ENCODE assay signal across 10 cellular contexts in the genomic region with DNA sequence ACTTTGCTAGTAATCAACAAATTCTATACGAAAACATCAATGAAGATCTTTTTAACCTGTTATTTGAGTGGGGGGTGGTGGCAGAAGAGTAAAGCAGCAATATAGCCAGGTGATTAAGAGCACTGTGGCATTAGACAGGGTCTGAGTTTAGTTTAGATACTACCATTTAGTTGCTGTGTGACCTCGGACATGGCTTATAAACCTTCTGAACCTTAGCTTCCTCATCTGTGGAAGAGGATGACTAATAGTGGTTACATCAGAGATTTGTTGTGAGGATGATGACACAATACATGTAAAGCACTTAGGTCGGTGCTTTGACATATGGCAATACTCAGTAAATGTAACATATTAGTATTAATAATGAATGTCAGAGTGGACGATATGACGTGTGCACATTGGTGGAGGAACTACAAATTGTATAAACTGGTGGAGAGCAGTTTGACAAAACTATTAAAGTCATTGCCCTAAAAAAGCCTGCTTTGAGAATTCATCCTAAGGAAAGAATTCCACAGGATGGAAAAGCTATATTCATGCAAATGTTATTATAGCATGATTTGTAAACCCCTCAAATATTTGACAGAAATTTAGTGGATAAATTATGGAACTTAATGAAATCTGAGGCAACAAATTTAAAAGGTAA. TPM values are rescaled to one million over a fixed set of nuclear protein-coding genes. Genes with fewer than 3 reads are reported as not detected.
DNase-seq lines count a peak whose midpoint lies in the region; ATAC-seq and TF ChIP-seq lines count a peak whose summit lies in the region.
"Had no signal": no experiment of that assay in that cellular context is flagged by ENCODE, and none has a peak within 500 bp of the region (broad histone marks: within the 10 kb centered on the region; RNA-seq: fewer than 3 reads in every experiment).

No MANE protein-coding gene starts in this region.

- H3K27ac ChIP-seq in Panc1 (ENCODE audit: low read length): no peak overlapping the region
- H3K27ac ChIP-seq in left lung: no peak overlapping the region
- no peak overlapping the region for H3K27ac ChIP-seq in effector memory CD4-positive, alpha-beta T cell (ENCODE audit: insufficient read depth, low read length, poor library complexity, severe bottlenecking)
- H3K27ac ChIP-seq: neural progenitor cell had no signal

- H3K9me3 ChIP-seq in Panc1 (ENCODE audit: control insufficient read depth, insufficient read depth, low read depth, low read length) (no peaks in the 10 kb centered on the region), left lung (no peaks in the 10 kb centered on the region)
- H3K9me3 ChIP-seq in effector memory CD4-positive, alpha-beta T cell (ENCODE audit: control insufficient read depth, low read length): no peaks in the 10 kb centered on the region

- CTCF ChIA-PET in Panc1 (lab: Charles Lee): no interaction called here

- POLR2A ChIA-PET in Panc1 (lab: Charles Lee): no interaction called here

- TF ChIP-seq CTCF in Panc1 (IDR thresholded peaks at IDR 0.05) (no peak), left lung (IDR thresholded peaks at IDR 0.05) (no peak)

- no TSS peak for BruUV-seq in Panc1 (replicated peaks; lab: Mats Ljungman, UMichigan)

- H3K4me3 ChIP-seq in Panc1 (ENCODE audit: low read depth in 2 of 2, low read length in 2 of 2): no peak overlapping the region
- no peak overlapping the region for H3K4me3 ChIP-seq in left lung
- H3K4me3 ChIP-seq in effector memory CD4-positive, alpha-beta T cell (ENCODE audit: insufficient read depth, low read depth, low read length, poor library complexity, severe bottlenecking): no peak overlapping the region
- H3K4me3 ChIP-seq: neural progenitor cell had no signal

- H3K36me3 ChIP-seq in Panc1 (ENCODE audit: control insufficient read depth, insufficient read depth, low read length) (no peaks in the 10 kb centered on the region), left lung (no peaks in the 10 kb centered on the region)
- H3K36me3 ChIP-seq in effector memory CD4-positive, alpha-beta T cell (ENCODE audit: control insufficient read depth, insufficient read depth, low read length): no peaks in the 10 kb centered on the region
- H3K36me3 ChIP-seq: neural progenitor cell had no signal

- in situ Hi-C loops in Panc1 (cut with HindIII; ENCODE audit: low pct_unique_long_range_greater_than_20kb, low sequenced_read_pairs): no loop called here

- DNase-seq in Panc1 (ENCODE audit: low read depth, low spot score) (peak; percentile 8), left lung (no peak)
- no peak for DNase-seq in activated CD4-positive, alpha-beta T cell treated with anti-CD3 and anti-CD28 coated beads, Interleukin-2, amount 50 U/mL, for 1 hour
- DNase-seq in effector memory CD4-positive, alpha-beta T cell: no peak
- no peak for DNase-seq in activated T-cell treated with anti-CD3 and anti-CD28 coated beads, Interleukin-2, amount 50 U/mL, for 48 hours
- DNase-seq: foreskin melanocyte had no signal

- H3K27me3 ChIP-seq in Panc1 (ENCODE audit: control insufficient read depth, insufficient read depth, low read length): no peaks in the 10 kb centered on the region
- peaks cover 10 to 15% of the 10 kb centered on the region in 2 donors for H3K27me3 ChIP-seq in left lung
- H3K27me3 ChIP-seq in effector memory CD4-positive, alpha-beta T cell (replicated peaks; ENCODE audit: control insufficient read depth, insufficient read depth, low read length, poor library complexity, severe bottlenecking): no peaks in the 10 kb centered on the region
- H3K27me3 ChIP-seq: neural progenitor cell had no signal

- H3K4me1 ChIP-seq in Panc1 (ENCODE audit: control insufficient read depth, insufficient read depth, low read length) (no peaks in the 10 kb centered on the region), left lung (peaks cover 0 to 7% of the 10 kb centered on the region in 2 donors)
- no peaks in the 10 kb centered on the region for H3K4me1 ChIP-seq in effector memory CD4-positive, alpha-beta T cell (ENCODE audit: control insufficient read depth, insufficient read depth, low read length, poor library complexity, severe bottlenecking)

- ATAC-seq in GM18517 (IDR thresholded peaks at IDR 0.05; ENCODE audit: unreplicated experiment) (peak; percentile 39), HG02870 (IDR thresholded peaks at IDR 0.05; ENCODE audit: unreplicated experiment) (peak; percentile 50), Panc1 (no peak), left lung (peak; percentile 54), HG02970 (IDR thresholded peaks at IDR 0.05; ENCODE audit: low FRiP score, unreplicated experiment) (no peak)

- intact Hi-C loops in Panc1 (cut with micrococcal nuclease; ENCODE audit: unreplicated experiment): no loop called here
- intact Hi-C loops in left lung (cut with DNase I): no loop called here

RNA-seq across cellular contexts. Expression of gene SPAG6, which starts 24.3 kb away (rescaled TPM):
- total RNA-seq in Panc1 (2021; ENCODE audit: unreplicated experiment) (not detected), left lung (1 to 10 TPM in 1 of 2 donors, not detected in 1; 6.4 TPM)
- polyA plus RNA-seq in Panc1 (2012; ENCODE audit: insufficient read length): not detected

RNA-seq across cellular contexts. Expression of gene BMI1, which starts 48.7 kb away (rescaled TPM):
- total RNA-seq in Panc1 (2021; ENCODE audit: unreplicated experiment): 55.1 TPM
- polyA plus RNA-seq in Panc1 (2012; ENCODE audit: insufficient read length): 27.4 TPM
- 10 to 100 TPM; 42.3 to 47.5 TPM for total RNA-seq in left lung

RNA-seq across cellular contexts. Expression of gene COMMD3, which starts 53.4 kb away (rescaled TPM):
- total RNA-seq in Panc1 (2021; ENCODE audit: unreplicated experiment): 35.6 TPM
- 28.6 TPM for polyA plus RNA-seq in Panc1 (2012; ENCODE audit: insufficient read length)
- total RNA-seq in left lung: 10 to 100 TPM; 54.3 to 55.0 TPM

Comparison
In these comparisons a context has a peak if more than half of its experiments do, and no peak if none do; other contexts are left out.
1. ATAC-seq: peak in GM18517 (single experiment), HG02870 (single experiment) and left lung (single experiment); none in Panc1 (single experiment) and HG02970 (single experiment).